ENCODE assay signal across 19 cellular contexts in the genomic region with DNA sequence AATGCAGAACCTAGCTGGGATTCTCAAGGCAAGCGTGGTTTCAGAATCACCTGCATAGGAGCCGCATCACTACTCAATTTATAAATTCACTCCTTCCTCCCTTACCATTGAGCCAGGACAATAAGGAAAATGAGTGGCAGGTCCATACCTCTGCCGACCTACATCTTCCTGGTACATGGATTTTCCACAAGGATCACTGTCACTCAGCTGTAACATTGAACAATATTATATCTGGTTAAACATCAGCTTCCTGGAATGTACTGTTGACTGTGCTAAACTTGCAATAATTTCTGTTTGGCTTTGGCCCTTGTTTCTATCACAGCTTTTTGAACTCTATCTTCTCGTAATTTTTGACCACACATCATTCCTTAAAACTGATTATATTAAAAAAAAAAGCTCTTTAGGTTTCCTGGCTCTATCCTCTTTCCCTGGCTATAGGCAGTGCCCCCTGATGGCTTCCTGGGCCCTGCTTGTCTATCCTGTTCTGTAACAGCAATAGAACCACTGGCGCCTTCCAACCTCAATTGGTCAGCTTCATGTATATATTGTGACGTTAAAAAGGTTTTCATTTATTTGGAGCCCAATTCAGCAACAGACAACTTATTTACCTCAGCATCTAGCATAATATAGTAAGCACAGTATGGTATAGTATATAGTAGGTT.
"Had no signal": no experiment of that assay in that cellular context is flagged by ENCODE, and none has a peak within 500 bp of the region (broad histone marks: within the 10 kb centered on the region; RNA-seq: fewer than 3 reads in every experiment).

No MANE protein-coding gene starts in this region.

- DNase-seq: activated CD4-positive, alpha-beta T cell treated with anti-CD3 and anti-CD28 coated beads for 1 hour; activated CD4-positive, alpha-beta T cell treated with anti-CD3 and anti-CD28 coated beads, Interleukin-2, amount 50 U/mL, for 1 hour; activated CD8-positive, alpha-beta T cell treated with anti-CD3 and anti-CD28 coated beads, Interleukin-2, amount 10 ng/mL, durations not matched to agents 7 days and 5 days; activated gamma-delta T cell; activated naive CD4-positive, alpha-beta T cell treated with anti-CD3 and anti-CD28 coated beads, Interleukin-2, amount 50 U/mL, for 16 hours; activated naive CD8-positive, alpha-beta T cell treated with anti-CD3 and anti-CD28 coated beads, Interleukin-2, amount 50 U/mL, for 24 hours; cerebellar nuclear complex; heart left ventricle; islet precursor cell; left ventricle myocardium superior; nucleus accumbens; right lobe of liver; stimulated activated CD4-positive, alpha-beta T cell treated with anti-CD3 and anti-CD28 coated beads, Interleukin-1b, Interleukin-23, amount 100 ng/mL, for 48 hours; substantia nigra; T1000; tibial artery had no signal

- H3K27ac ChIP-seq: coronary artery, heart left ventricle, parathyroid adenoma, right lobe of liver, skin epidermis, tibial artery had no signal

- H3K27me3 ChIP-seq: heart left ventricle, right lobe of liver, tibial artery had no signal

- H3K36me3 ChIP-seq: heart left ventricle, right lobe of liver, tibial artery had no signal

- H3K9me3 ChIP-seq: heart left ventricle, right lobe of liver, tibial artery had no signal

- ATAC-seq: activated CD8-positive, alpha-beta T cell treated with anti-CD3 and anti-CD28 coated beads, Interleukin-2, amount 10 ng/mL, durations not matched to agents 7 days and 5 days; activated naive CD8-positive, alpha-beta T cell treated with anti-CD3 and anti-CD28 coated beads, Interleukin-2, amount 50 U/mL, for 24 hours; heart left ventricle; left ventricle myocardium superior had no signal

- H3K4me3 ChIP-seq: coronary artery, heart left ventricle, right lobe of liver, skin epidermis, tibial artery had no signal
